Comparison of ENCODE assay signal across 21 cellular contexts in genomic region chr11:27329867-27330632, GRCh38. TPM values are rescaled to one million over a fixed set of nuclear protein-coding genes. Genes with fewer than 3 reads are reported as not detected.
DNase-seq lines count a peak whose midpoint lies in the region; ATAC-seq, FAIRE-seq and TF ChIP-seq lines count a peak whose summit lies in the region.
"Had no signal": no experiment of that assay in that cellular context is flagged by ENCODE, and none has a peak within 500 bp of the region (broad histone marks: within the 10 kb centered on the region; RNA-seq: fewer than 3 reads in every experiment).

No MANE protein-coding gene starts in this region.

- no peak overlapping the region for H3K9ac ChIP-seq in mammary epithelial cell (ENCODE audit: insufficient read depth, low read length)
- H3K9ac ChIP-seq in GM12878 (ENCODE audit: control insufficient read depth, insufficient read depth, low read length) = no peak overlapping the region

- in situ Hi-C loops in mammary epithelial cell (cut with MboI; ENCODE audit: low sequenced_read_pairs in 2 of 2) = no loop called here
- in situ Hi-C loops in GM12878 (cut with MboI) = no loop called here

- no peak overlapping the region for H3K27ac Mint-ChIP-seq in MCF 10A (ENCODE audit: low read depth, unreplicated experiment)
- H3K27ac Mint-ChIP-seq: CD14-positive monocyte had no signal

- no peak overlapping the region for H3K4me3 ChIP-seq in mammary epithelial cell (replicated peaks in 1 of 3; ENCODE audit: insufficient read depth in 1 of 3, low read depth in 2 of 3, low read length in 3 of 3)
- H3K4me3 ChIP-seq in GM12878 = no peak overlapping the region
- H3K4me3 ChIP-seq: GM23338 had no signal

- TF ChIP-seq POLR2A in GM12878 (IDR thresholded peaks at IDR 0.05; ENCODE audit: low read depth, low read length) = no peak

- H2AFZ ChIP-seq in mammary epithelial cell (ENCODE audit: low read depth, low read length) (no peak overlapping the region), GM12878 (ENCODE audit: control insufficient read depth, low read depth, low read length) (no peak overlapping the region)
- H2AFZ ChIP-seq: GM23338 had no signal

- no peak for TF ChIP-seq RAD21 in GM12878 (IDR thresholded peaks at IDR 0.05; ENCODE audit: insufficient read depth, low read depth, low read length)

- peak; percentile 43 for ATAC-seq in GM12878
- ATAC-seq in foreskin keratinocyte = peak; percentile 50
- ATAC-seq in GM21390 (IDR thresholded peaks at IDR 0.05; ENCODE audit: unreplicated experiment) = no peak
- ATAC-seq: GM23338, PC-3 had no signal

- FAIRE-seq in GM12878 (lab: Jason Lieb, UNC) = no peak
- FAIRE-seq: GM19239 had no signal

- SMC1A ChIA-PET in GM12878 (lab: Charles Lee; ENCODE audit: uncharacterized antibody, unreplicated experiment) = interaction anchor here (0.6 to 1.7 kb wide), 4 partner anchors 15 to 1594 kb away, joined by 3 to 4 read pairs (median 3); no protein-coding TSS in a partner anchor

- H3K4me1 Mint-ChIP-seq in MCF 10A (ENCODE audit: insufficient read depth, unreplicated experiment) = no peaks in the 10 kb centered on the region
- H3K4me1 Mint-ChIP-seq: CD14-positive monocyte had no signal

- peaks cover 10% of the 10 kb centered on the region for H3K4me1 ChIP-seq in mammary epithelial cell (ENCODE audit: insufficient read depth, low read length)
- H3K4me1 ChIP-seq in GM12878 (ENCODE audit: control insufficient read depth, insufficient read depth, low read length) = no peaks in the 10 kb centered on the region
- peaks cover 11% of the 10 kb centered on the region for H3K4me1 ChIP-seq in foreskin keratinocyte

- intact Hi-C loops in mammary epithelial cell (cut with micrococcal nuclease) = no loop called here
- intact Hi-C loops in MCF 10A (cut with micrococcal nuclease) = no loop called here
- intact Hi-C loops in GM12878 (cut with micrococcal nuclease; ENCODE audit: unreplicated experiment) = no loop called here

- no peaks in the 10 kb centered on the region for H3K9me3 Mint-ChIP-seq in MCF 10A (ENCODE audit: unreplicated experiment)

- RAD21 ChIA-PET in GM12878 (lab: Charles Lee; ENCODE audit: unreplicated experiment) = no interaction called here

- H3K79me2 ChIP-seq in mammary epithelial cell (ENCODE audit: insufficient read depth, low read length) (no peaks in the 10 kb centered on the region), GM12878 (ENCODE audit: control insufficient read depth, insufficient read depth, low read length) (no peaks in the 10 kb centered on the region)

- dilution Hi-C loops in mammary epithelial cell (cut with HindIII; ENCODE audit: low sequenced_read_pairs) = no loop called here

- DNase-seq in mammary epithelial cell (peak; percentile 54), MCF 10A (ENCODE audit: unreplicated experiment) (no peak), GM12878 (ENCODE audit: low read depth, low spot score) (no peak), foreskin keratinocyte (peak; percentile 42 to 61), COLO829 (ENCODE audit: low spot score) (no peak), GM03348 (ENCODE audit: low spot score) (no peak), inferior parietal cortex (ENCODE audit: extremely low spot score) (no peak)
- DNase-seq: DMS79 treated with DMSO at 0.1 percent for 48 hours, HCEC 1CT, Kasumi-1, NCI-H1105, NCI-H2081 treated with DMSO at 0.1 percent for 48 hours, NCI-H510A, NCI-H748 treated with DMSO at 0.1 percent for 48 hours, PC-3 had no signal

- TF ChIP-seq CTCF in mammary epithelial cell (conservative IDR thresholded peaks at IDR 0.05 in 1 of 2, IDR thresholded peaks at IDR 0.05 in 1 of 2; ENCODE audit: extremely low read depth in 1 of 2, insufficient read depth in 1 of 2, low read depth in 1 of 2, low read length in 2 of 2) = no peak
- TF ChIP-seq CTCF in MCF 10A (IDR thresholded peaks at IDR 0.05; ENCODE audit: unreplicated experiment) = no peak
- TF ChIP-seq CTCF in GM12878 (IDR thresholded peaks at IDR 0.05 in 2 of 3, conservative IDR thresholded peaks at IDR 0.05 in 1 of 3; ENCODE audit: control insufficient read depth in 2 of 3, extremely low read depth in 1 of 3, insufficient read depth in 1 of 3, low read depth in 3 of 3, low read length in 3 of 3) = no peak
- no peak for TF ChIP-seq CTCF in foreskin keratinocyte (conservative IDR thresholded peaks at IDR 0.05)

- WGBS in mammary epithelial cell (ENCODE audit: low coverage, missing lambda C conversion rate) = 33% methylated on average over 4 of the region's 4 CpGs
- WGBS in GM12878 (ENCODE audit: insufficient coverage, insufficient replicate concordance, low lambda C conversion rate, missing lambda C conversion rate) = 25% methylated on average over 4 of the region's 4 CpGs

- H3K4me2 ChIP-seq in mammary epithelial cell (ENCODE audit: insufficient read depth, low read depth, low read length) = no peak overlapping the region
- H3K4me2 ChIP-seq in GM12878 (ENCODE audit: control insufficient read depth, insufficient read depth) = no peak overlapping the region
- H3K4me2 ChIP-seq: GM23338 had no signal

- no peak for TF ChIP-seq EP300 in GM12878 (IDR thresholded peaks at IDR 0.05; ENCODE audit: borderline replicate concordance in 1 of 2, control insufficient read depth in 1 of 2, low read depth in 2 of 2, low read length in 2 of 2)

- no peaks in the 10 kb centered on the region for H3K27me3 Mint-ChIP-seq in MCF 10A (ENCODE audit: insufficient read depth, unreplicated experiment)

- no peak overlapping the region for H3K4me3 Mint-ChIP-seq in MCF 10A (ENCODE audit: unreplicated experiment)
- H3K4me3 Mint-ChIP-seq: CD14-positive monocyte, GM23338 had no signal

- H3K27ac ChIP-seq in mammary epithelial cell (ENCODE audit: insufficient read depth, low read depth, low read length) (no peak overlapping the region), GM12878 (ENCODE audit: control insufficient read depth, insufficient read depth) (no peak overlapping the region), foreskin keratinocyte (no peak overlapping the region)
- H3K27ac ChIP-seq: 22Rv1, RWPE1 had no signal

- BruUV-seq in mammary epithelial cell (replicated peaks; lab: Mats Ljungman, UMichigan) (no TSS peak), MCF 10A (replicated peaks; lab: Mats Ljungman, UMichigan) (no TSS peak), GM12878 (replicated peaks; lab: Mats Ljungman, UMichigan) (no TSS peak)

- H4K20me1 ChIP-seq in mammary epithelial cell (ENCODE audit: insufficient read depth, low read length) (no peaks in the 10 kb centered on the region), GM12878 (ENCODE audit: control insufficient read depth, insufficient read depth) (no peaks in the 10 kb centered on the region)

- POLR2A ChIA-PET in MCF 10A (lab: Yijun Ruan, JAX) (interaction anchor here (0.6 to 1.3 kb wide), 5 partner anchors 12 to 564 kb away, joined by 3 to 4 read pairs (median 4); no protein-coding TSS in a partner anchor), GM12878 (lab: Charles Lee) (interaction anchor here (0.7 kb wide), 1 partner anchor 21 kb away, joined by 4 read pairs; no protein-coding TSS in a partner anchor)

- H3K36me3 Mint-ChIP-seq in MCF 10A (ENCODE audit: insufficient read depth, unreplicated experiment) = no peaks in the 10 kb centered on the region

- H3K36me3 ChIP-seq in mammary epithelial cell (ENCODE audit: insufficient read depth, low read length) (no peaks in the 10 kb centered on the region), GM12878 (ENCODE audit: control insufficient read depth in 2 of 2, insufficient read depth in 2 of 2, low read length in 1 of 2) (no peaks in the 10 kb centered on the region)

- CTCF ChIA-PET in mammary epithelial cell (lab: Charles Lee; ENCODE audit: low non-redundant PET) (interaction anchor here (0.6 to 0.7 kb wide), 2 partner anchors 11 to 58 kb away, joined by 3 to 5 read pairs; no protein-coding TSS in a partner anchor), MCF 10A (lab: Yijun Ruan, JAX) (interaction anchor here (0.7 kb wide), 1 partner anchor 33 kb away, joined by 3 read pairs; no protein-coding TSS in a partner anchor), GM12878 (lab: Yijun Ruan, JAX) (interaction anchor here (1.1 kb wide), 1 partner anchor 33 kb away, joined by 4 read pairs; no protein-coding TSS in a partner anchor)

- no peaks in the 10 kb centered on the region for H3K27me3 ChIP-seq in mammary epithelial cell (ENCODE audit: insufficient read depth, low read length)
- H3K27me3 ChIP-seq in GM12878 (replicated peaks in 1 of 2; ENCODE audit: control insufficient read depth in 2 of 2, insufficient read depth in 2 of 2, low read length in 1 of 2) = no peaks in the 10 kb centered on the region
- no peaks in the 10 kb centered on the region for H3K27me3 ChIP-seq in foreskin keratinocyte

- no peaks in the 10 kb centered on the region for H3K9me3 ChIP-seq in mammary epithelial cell (replicated peaks; ENCODE audit: insufficient read depth, low read length)
- H3K9me3 ChIP-seq in GM12878 (replicated peaks; ENCODE audit: control insufficient read depth, insufficient read depth, low read length) = no peaks in the 10 kb centered on the region

TF ChIP-seq in GM12878, 131 proteins besides CTCF, POLR2A, EP300 and RAD21 (continues in another document):
- TF ChIP-seq JUNB (IDR thresholded peaks at IDR 0.05) (peak; percentile 48), RUNX3 (IDR thresholded peaks at IDR 0.05; ENCODE audit: low read length) (peak; percentile 28; the same call in 1 of the 2 replicates)

RNA-seq across cellular contexts. Expression of gene CCDC34, which starts 33.0 kb away (rescaled TPM):
- total RNA-seq in mammary epithelial cell = 10 to 100 TPM in 1 of 2 donors, 1 to 10 TPM in 1; 2.5 to 10.4 TPM
- polyA plus RNA-seq in mammary epithelial cell = 5.9 TPM
- 1.5 TPM for polyA minus RNA-seq in mammary epithelial cell
- 9.0 and 11.1 TPM in 2 replicates for total RNA-seq in MCF 10A (2022)
- 4.4 TPM in 2 replicates for total RNA-seq in GM12878 (2013; cell fraction: nucleolus; rRNA removed)
- 8.0 and 8.9 TPM in 2 replicates for total RNA-seq in GM12878 (2014; rRNA removed)
- 22.3 and 22.9 TPM in 2 replicates for total RNA-seq in GM12878 (2014; rRNA removed; fragmentation: Illumina TruSeq; extraction: Trizol)
- 15.8 and 16.2 TPM in 2 replicates for total RNA-seq in GM12878 (2021)
- 8.5 TPM for polyA plus RNA-seq in GM12878 (2011; ENCODE audit: low read depth)
- polyA plus RNA-seq in GM12878 (2011; rRNA removed) = 10.7 and 16.4 TPM in 2 replicates
- polyA plus RNA-seq in GM12878 (2011; cell fraction: cytosol; rRNA removed) = 7.0 and 7.6 TPM in 2 replicates
- 4.2 and 5.6 TPM in 2 replicates for polyA plus RNA-seq in GM12878 (2011; cell fraction: nucleus; rRNA removed)
- 13.3 and 13.6 TPM in 2 replicates for polyA plus RNA-seq in GM12878 (2012)
- 39.1 and 45.6 TPM in 2 replicates for polyA plus RNA-seq in GM12878 (2014; fragmentation: Illumina TruSeq; extraction: Trizol)
- 10 to 100 TPM in 1 of 2 experiments, 1 to 10 TPM in 1; 6.2 to 13.4 TPM for polyA plus RNA-seq in GM12878 (2014; fragmentation: Nextera tagmentation; extraction: Ambion mirVana)
- 12.0 TPM in 2 replicates for polyA plus RNA-seq in GM12878 (2014; rRNA removed)
- polyA plus RNA-seq in GM12878 (2016; fragmentation: Nextera tagmentation; extraction: Ambion mirVana) = 10 to 100 TPM; 18.1 to 19.4 TPM
- polyA minus RNA-seq in GM12878 (2011; rRNA and poly(A)+ RNA removed) = 2.9 and 3.4 TPM in 2 replicates
- 2.3 and 4.0 TPM in 2 replicates for polyA minus RNA-seq in GM12878 (2011; cell fraction: cytosol; rRNA and poly(A)+ RNA removed)
- polyA minus RNA-seq in GM12878 (2011; cell fraction: nucleus; rRNA and poly(A)+ RNA removed) = 2.2 and 6.7 TPM in 2 replicates
- total RNA-seq in foreskin keratinocyte = 11.0 and 12.6 TPM in 2 replicates
- 11.2 and 14.5 TPM in 2 replicates for polyA plus RNA-seq in foreskin keratinocyte

Comparison
In these comparisons a context has a peak if more than half of its experiments do, and no peak if none do; other contexts are left out.
1. DNase-seq: peak in mammary epithelial cell (single experiment) and foreskin keratinocyte (2 of 2); none in MCF 10A (single experiment), GM12878 (single experiment), COLO829 (single experiment), GM03348 (single experiment) and inferior parietal cortex (single experiment).